ENCODE assay signal across 1 cellular context in the genomic region with DNA sequence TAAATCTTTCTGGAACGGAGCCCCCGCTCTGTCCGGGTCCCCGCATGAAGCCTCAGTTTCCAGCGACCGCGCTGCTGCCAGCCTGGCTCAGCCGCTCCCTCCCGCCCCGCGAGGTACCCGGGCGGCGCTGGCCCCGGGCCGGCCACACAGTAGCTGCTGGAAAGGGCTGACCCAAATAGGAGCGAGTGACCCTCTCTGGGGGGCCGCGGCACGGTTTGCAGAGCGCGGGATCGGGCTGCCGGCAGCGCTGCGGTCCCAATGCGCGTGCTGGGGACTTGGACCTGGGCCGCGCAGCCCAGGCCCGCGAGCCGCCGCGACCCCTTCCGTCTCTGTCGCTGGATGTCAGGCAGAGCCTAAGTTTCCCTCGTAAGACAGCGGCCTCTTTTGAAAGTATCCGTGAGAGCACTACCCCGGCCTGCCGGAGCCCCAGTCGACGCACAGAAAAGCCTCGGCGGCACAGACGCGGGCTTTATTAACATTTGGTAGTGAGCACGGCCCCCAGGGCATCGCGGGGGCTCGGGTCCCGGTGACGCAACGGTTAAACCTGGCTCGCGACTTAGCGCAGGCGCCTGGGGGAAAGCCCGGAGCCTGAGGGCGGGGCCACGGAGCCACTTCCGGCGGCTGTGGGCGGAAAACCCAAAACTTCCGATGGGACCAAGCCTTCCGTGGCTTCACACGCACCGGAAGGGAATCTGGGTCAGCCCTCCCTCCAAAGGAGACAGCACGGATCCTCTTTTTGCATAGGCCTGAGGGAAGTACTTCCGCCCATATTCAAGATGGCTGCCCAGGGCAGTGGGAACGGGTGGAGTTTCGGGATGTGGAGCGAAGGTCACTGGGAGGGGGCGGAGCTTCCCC.
TF ChIP-seq lines count a peak whose summit lies in the region.

No MANE protein-coding gene starts in this region.

TF ChIP-seq in K562, 482 proteins besides CTCF, POLR2A, EP300 and RAD21 (continued from another document and continues in another):
- TF ChIP-seq, protein P1, sequence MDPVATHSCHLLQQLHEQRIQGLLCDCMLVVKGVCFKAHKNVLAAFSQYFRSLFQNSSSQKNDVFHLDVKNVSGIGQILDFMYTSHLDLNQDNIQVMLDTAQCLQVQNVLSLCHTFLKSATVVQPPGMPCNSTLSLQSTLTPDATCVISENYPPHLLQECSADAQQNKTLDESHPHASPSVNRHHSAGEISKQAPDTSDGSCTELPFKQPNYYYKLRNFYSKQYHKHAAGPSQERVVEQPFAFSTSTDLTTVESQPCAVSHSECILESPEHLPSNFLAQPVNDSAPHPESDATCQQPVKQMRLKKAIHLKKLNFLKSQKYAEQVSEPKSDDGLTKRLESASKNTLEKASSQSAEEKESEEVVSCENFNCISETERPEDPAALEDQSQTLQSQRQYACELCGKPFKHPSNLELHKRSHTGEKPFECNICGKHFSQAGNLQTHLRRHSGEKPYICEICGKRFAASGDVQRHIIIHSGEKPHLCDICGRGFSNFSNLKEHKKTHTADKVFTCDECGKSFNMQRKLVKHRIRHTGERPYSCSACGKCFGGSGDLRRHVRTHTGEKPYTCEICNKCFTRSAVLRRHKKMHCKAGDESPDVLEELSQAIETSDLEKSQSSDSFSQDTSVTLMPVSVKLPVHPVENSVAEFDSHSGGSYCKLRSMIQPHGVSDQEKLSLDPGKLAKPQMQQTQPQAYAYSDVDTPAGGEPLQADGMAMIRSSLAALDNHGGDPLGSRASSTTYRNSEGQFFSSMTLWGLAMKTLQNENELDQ (CRISPR knock-in tag; IDR thresholded peaks at IDR 0.05; ENCODE audit: borderline replicate concordance) = no peak; the same call in 1 of the 2 replicates
- TF ChIP-seq ZNF699 (CRISPR knock-in tag; IDR thresholded peaks at IDR 0.05; ENCODE audit: insufficient replicate concordance) (no peak), ZNF507 (tag; conservative IDR thresholded peaks at IDR 0.05) (no peak), BHLHE40 (IDR thresholded peaks at IDR 0.05; ENCODE audit: low read length) (no peak), ZNF707 (CRISPR knock-in tag; conservative IDR thresholded peaks at IDR 0.05) (no peak), NUFIP1 (IDR thresholded peaks at IDR 0.05; ENCODE audit: partially characterized antibody) (no peak), ZNF436 (CRISPR knock-in tag; IDR thresholded peaks at IDR 0.05) (no peak; the same call in 1 of the 2 replicates), TCF7 (IDR thresholded peaks at IDR 0.05; ENCODE audit: borderline replicate concordance) (peak; percentile 47; the same call in 1 of the 2 replicates), CHD4 (IDR thresholded peaks at IDR 0.05; ENCODE audit: insufficient read depth, insufficient replicate concordance, low read depth, low read length, poor library complexity, severe bottlenecking) (peak; percentile 7), NFRKB (IDR thresholded peaks at IDR 0.05; ENCODE audit: low read depth) (peak; percentile 15), SP1 (CRISPR knock-in tag; IDR thresholded peaks at IDR 0.05) (peak; percentile 98), KAT7 (CRISPR knock-in tag; IDR thresholded peaks at IDR 0.05; ENCODE audit: borderline replicate concordance) (peak; percentile 82; the same call in 1 of the 2 replicates), BACH1 (tag; IDR thresholded peaks at IDR 0.05) (no peak), ARNT (IDR thresholded peaks at IDR 0.05) (no peak), ZKSCAN8 (CRISPR knock-in tag; IDR thresholded peaks at IDR 0.05) (peak; percentile 57; the same call in 1 of the 2 replicates), MEF2D (tag; conservative IDR thresholded peaks at IDR 0.05; ENCODE audit: low read depth) (no peak), ZSCAN32 (CRISPR knock-in tag; IDR thresholded peaks at IDR 0.05) (peak; percentile 45), ESRRA (IDR thresholded peaks at IDR 0.05; ENCODE audit: borderline replicate concordance, low read depth) (peak; percentile 97), RBM34 (IDR thresholded peaks at IDR 0.05; ENCODE audit: borderline replicate concordance, insufficient read depth, low read length) (no peak), EWSR1 (IDR thresholded peaks at IDR 0.05; ENCODE audit: borderline replicate concordance, low read depth, partially characterized antibody) (no peak), TBP (optimal IDR thresholded peaks at IDR 0.05; ENCODE audit: low read depth, low read length) (peak; percentile 75), GABPB1 (CRISPR knock-in tag; IDR thresholded peaks at IDR 0.05) (peak; percentile 99), CBX5 (IDR thresholded peaks at IDR 0.05; ENCODE audit: borderline replicate concordance, low read depth) (no peak), NFATC3 (IDR thresholded peaks at IDR 0.05) (no peak), HDAC2 (IDR thresholded peaks at IDR 0.05) (no peak), GTF2F1 (IDR thresholded peaks at IDR 0.05; ENCODE audit: low read depth, low read length) (no peak; the same call in 1 of the 2 replicates), KAT2B (IDR thresholded peaks at IDR 0.05; ENCODE audit: low read depth, low read length) (peak; percentile 26), ZNF175 (CRISPR knock-in tag; IDR thresholded peaks at IDR 0.05; ENCODE audit: low read depth) (peak; percentile 2)
- TF ChIP-seq, protein P2, sequence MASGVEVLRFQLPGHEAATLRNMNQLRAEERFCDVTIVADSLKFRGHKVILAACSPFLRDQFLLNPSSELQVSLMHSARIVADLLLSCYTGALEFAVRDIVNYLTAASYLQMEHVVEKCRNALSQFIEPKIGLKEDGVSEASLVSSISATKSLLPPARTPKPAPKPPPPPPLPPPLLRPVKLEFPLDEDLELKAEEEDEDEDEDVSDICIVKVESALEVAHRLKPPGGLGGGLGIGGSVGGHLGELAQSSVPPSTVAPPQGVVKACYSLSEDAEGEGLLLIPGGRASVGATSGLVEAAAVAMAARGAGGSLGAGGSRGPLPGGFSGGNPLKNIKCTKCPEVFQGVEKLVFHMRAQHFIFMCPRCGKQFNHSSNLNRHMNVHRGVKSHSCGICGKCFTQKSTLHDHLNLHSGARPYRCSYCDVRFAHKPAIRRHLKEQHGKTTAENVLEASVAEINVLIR (CRISPR knock-in tag; IDR thresholded peaks at IDR 0.05) = peak; percentile 47; the same call in 1 of the 2 replicates
- TF ChIP-seq, protein P3, sequence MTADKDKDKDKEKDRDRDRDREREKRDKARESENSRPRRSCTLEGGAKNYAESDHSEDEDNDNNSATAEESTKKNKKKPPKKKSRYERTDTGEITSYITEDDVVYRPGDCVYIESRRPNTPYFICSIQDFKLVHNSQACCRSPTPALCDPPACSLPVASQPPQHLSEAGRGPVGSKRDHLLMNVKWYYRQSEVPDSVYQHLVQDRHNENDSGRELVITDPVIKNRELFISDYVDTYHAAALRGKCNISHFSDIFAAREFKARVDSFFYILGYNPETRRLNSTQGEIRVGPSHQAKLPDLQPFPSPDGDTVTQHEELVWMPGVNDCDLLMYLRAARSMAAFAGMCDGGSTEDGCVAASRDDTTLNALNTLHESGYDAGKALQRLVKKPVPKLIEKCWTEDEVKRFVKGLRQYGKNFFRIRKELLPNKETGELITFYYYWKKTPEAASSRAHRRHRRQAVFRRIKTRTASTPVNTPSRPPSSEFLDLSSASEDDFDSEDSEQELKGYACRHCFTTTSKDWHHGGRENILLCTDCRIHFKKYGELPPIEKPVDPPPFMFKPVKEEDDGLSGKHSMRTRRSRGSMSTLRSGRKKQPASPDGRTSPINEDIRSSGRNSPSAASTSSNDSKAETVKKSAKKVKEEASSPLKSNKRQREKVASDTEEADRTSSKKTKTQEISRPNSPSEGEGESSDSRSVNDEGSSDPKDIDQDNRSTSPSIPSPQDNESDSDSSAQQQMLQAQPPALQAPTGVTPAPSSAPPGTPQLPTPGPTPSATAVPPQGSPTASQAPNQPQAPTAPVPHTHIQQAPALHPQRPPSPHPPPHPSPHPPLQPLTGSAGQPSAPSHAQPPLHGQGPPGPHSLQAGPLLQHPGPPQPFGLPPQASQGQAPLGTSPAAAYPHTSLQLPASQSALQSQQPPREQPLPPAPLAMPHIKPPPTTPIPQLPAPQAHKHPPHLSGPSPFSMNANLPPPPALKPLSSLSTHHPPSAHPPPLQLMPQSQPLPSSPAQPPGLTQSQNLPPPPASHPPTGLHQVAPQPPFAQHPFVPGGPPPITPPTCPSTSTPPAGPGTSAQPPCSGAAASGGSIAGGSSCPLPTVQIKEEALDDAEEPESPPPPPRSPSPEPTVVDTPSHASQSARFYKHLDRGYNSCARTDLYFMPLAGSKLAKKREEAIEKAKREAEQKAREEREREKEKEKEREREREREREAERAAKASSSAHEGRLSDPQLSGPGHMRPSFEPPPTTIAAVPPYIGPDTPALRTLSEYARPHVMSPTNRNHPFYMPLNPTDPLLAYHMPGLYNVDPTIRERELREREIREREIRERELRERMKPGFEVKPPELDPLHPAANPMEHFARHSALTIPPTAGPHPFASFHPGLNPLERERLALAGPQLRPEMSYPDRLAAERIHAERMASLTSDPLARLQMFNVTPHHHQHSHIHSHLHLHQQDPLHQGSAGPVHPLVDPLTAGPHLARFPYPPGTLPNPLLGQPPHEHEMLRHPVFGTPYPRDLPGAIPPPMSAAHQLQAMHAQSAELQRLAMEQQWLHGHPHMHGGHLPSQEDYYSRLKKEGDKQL (CRISPR knock-in tag; IDR thresholded peaks at IDR 0.05; ENCODE audit: borderline replicate concordance) = no peak
- TF ChIP-seq, protein P4, sequence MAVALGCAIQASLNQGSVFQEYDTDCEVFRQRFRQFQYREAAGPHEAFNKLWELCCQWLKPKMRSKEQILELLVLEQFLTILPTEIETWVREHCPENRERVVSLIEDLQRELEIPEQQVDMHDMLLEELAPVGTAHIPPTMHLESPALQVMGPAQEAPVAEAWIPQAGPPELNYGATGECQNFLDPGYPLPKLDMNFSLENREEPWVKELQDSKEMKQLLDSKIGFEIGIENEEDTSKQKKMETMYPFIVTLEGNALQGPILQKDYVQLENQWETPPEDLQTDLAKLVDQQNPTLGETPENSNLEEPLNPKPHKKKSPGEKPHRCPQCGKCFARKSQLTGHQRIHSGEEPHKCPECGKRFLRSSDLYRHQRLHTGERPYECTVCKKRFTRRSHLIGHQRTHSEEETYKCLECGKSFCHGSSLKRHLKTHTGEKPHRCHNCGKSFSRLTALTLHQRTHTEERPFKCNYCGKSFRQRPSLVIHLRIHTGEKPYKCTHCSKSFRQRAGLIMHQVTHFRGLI (CRISPR knock-in tag; IDR thresholded peaks at IDR 0.05) = peak; percentile 57; the same call in 1 of the 2 replicates
- TF ChIP-seq, protein P5, sequence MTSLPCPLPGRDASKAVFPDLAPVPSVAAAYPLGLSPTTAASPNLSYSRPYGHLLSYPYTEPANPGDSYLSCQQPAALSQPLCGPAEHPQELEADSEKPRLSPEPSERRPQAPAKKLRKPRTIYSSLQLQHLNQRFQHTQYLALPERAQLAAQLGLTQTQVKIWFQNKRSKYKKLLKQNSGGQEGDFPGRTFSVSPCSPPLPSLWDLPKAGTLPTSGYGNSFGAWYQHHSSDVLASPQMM (CRISPR knock-in tag; IDR thresholded peaks at IDR 0.05) = no peak
- TF ChIP-seq, protein P6, sequence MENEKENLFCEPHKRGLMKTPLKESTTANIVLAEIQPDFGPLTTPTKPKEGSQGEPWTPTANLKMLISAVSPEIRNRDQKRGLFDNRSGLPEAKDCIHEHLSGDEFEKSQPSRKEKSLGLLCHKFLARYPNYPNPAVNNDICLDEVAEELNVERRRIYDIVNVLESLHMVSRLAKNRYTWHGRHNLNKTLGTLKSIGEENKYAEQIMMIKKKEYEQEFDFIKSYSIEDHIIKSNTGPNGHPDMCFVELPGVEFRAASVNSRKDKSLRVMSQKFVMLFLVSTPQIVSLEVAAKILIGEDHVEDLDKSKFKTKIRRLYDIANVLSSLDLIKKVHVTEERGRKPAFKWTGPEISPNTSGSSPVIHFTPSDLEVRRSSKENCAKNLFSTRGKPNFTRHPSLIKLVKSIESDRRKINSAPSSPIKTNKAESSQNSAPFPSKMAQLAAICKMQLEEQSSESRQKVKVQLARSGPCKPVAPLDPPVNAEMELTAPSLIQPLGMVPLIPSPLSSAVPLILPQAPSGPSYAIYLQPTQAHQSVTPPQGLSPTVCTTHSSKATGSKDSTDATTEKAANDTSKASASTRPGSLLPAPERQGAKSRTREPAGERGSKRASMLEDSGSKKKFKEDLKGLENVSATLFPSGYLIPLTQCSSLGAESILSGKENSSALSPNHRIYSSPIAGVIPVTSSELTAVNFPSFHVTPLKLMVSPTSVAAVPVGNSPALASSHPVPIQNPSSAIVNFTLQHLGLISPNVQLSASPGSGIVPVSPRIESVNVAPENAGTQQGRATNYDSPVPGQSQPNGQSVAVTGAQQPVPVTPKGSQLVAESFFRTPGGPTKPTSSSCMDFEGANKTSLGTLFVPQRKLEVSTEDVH (IDR thresholded peaks at IDR 0.05; ENCODE audit: low read depth, partially characterized antibody) = peak; percentile 99
- TF ChIP-seq, protein P7, sequence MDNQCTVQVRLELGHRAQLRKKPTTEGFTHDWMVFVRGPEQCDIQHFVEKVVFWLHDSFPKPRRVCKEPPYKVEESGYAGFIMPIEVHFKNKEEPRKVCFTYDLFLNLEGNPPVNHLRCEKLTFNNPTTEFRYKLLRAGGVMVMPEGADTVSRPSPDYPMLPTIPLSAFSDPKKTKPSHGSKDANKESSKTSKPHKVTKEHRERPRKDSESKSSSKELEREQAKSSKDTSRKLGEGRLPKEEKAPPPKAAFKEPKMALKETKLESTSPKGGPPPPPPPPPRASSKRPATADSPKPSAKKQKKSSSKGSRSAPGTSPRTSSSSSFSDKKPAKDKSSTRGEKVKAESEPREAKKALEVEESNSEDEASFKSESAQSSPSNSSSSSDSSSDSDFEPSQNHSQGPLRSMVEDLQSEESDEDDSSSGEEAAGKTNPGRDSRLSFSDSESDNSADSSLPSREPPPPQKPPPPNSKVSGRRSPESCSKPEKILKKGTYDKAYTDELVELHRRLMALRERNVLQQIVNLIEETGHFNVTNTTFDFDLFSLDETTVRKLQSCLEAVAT (IDR thresholded peaks at IDR 0.05) = 0 out of 4 replicates have a peak, but pooled peaks of 1 of the 2 experiments have one; percentile 28
- TF ChIP-seq, protein P8, sequence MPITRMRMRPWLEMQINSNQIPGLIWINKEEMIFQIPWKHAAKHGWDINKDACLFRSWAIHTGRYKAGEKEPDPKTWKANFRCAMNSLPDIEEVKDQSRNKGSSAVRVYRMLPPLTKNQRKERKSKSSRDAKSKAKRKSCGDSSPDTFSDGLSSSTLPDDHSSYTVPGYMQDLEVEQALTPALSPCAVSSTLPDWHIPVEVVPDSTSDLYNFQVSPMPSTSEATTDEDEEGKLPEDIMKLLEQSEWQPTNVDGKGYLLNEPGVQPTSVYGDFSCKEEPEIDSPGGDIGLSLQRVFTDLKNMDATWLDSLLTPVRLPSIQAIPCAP (CRISPR knock-in tag; IDR thresholded peaks at IDR 0.05; ENCODE audit: borderline replicate concordance) = no peak
- TF ChIP-seq, protein P9, sequence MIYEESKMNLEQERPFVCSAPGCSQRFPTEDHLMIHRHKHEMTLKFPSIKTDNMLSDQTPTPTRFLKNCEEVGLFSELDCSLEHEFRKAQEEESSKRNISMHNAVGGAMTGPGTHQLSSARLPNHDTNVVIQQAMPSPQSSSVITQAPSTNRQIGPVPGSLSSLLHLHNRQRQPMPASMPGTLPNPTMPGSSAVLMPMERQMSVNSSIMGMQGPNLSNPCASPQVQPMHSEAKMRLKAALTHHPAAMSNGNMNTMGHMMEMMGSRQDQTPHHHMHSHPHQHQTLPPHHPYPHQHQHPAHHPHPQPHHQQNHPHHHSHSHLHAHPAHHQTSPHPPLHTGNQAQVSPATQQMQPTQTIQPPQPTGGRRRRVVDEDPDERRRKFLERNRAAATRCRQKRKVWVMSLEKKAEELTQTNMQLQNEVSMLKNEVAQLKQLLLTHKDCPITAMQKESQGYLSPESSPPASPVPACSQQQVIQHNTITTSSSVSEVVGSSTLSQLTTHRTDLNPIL (CRISPR knock-in tag; IDR thresholded peaks at IDR 0.05) = 0 out of 2 replicates have a peak, but pooled peaks have one; percentile 55
- TF ChIP-seq, protein P10, sequence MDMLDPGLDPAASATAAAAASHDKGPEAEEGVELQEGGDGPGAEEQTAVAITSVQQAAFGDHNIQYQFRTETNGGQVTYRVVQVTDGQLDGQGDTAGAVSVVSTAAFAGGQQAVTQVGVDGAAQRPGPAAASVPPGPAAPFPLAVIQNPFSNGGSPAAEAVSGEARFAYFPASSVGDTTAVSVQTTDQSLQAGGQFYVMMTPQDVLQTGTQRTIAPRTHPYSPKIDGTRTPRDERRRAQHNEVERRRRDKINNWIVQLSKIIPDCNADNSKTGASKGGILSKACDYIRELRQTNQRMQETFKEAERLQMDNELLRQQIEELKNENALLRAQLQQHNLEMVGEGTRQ (CRISPR knock-in tag; IDR thresholded peaks at IDR 0.05) = no peak
